Comparison of ENCODE assay signal across 33 cellular contexts in genomic region chr12:8661016-8661415, GRCh38. TPM values are rescaled to one million over a fixed set of nuclear protein-coding genes. Genes with fewer than 3 reads are reported as not detected.
A peak's percentile ranks its signal among the peaks of the same experiment; 100 is the strongest.
DNase-seq lines count a peak whose midpoint lies in the region; ATAC-seq, FAIRE-seq and TF ChIP-seq lines count a peak whose summit lies in the region.
"Had no signal": no experiment of that assay in that cellular context is flagged by ENCODE, and none has a peak within 500 bp of the region (broad histone marks: within the 10 kb centered on the region; RNA-seq: fewer than 3 reads in every experiment).

No MANE protein-coding gene starts in this region.

- H3K36me3 ChIP-seq in heart left ventricle (no peaks in the 10 kb centered on the region), vagina (no peaks in the 10 kb centered on the region)
- H3K36me3 ChIP-seq: neutrophil, right lobe of liver, SJSA1, transverse colon had no signal

- TF ChIP-seq CTCF in heart left ventricle (IDR thresholded peaks at IDR 0.05), result no peak
- no peak for TF ChIP-seq CTCF in fibroblast of mammary gland (conservative IDR thresholded peaks at IDR 0.05; ENCODE audit: control insufficient read depth, insufficient read depth, low read depth, low read length)
- TF ChIP-seq CTCF in vagina (IDR thresholded peaks at IDR 0.05), result no peak
- no peak for TF ChIP-seq CTCF in omental fat pad (IDR thresholded peaks at IDR 0.05)

- ATAC-seq in heart left ventricle (no peak), left ventricle myocardium superior (no peak), omental fat pad (ENCODE audit: low FRiP score) (no peak)
- ATAC-seq: esophagus mucosa; left lobe of liver; naive thymus-derived CD4-positive, alpha-beta T cell; right lobe of liver had no signal

- DNase-seq in heart left ventricle (no peak), left ventricle myocardium superior (no peak), fibroblast of mammary gland (ENCODE audit: low read depth) (peak; percentile 19), midbrain (lab: John Stamatoyannopoulos, UW) (peak; percentile 47), vagina (ENCODE audit: extremely low spot score in 2 of 2) (no peak), GM12891 (ENCODE audit: insufficient read length, low spot score) (no peak), omental fat pad (ENCODE audit: low spot score) (no peak), NCI-H2227 (lab: John Stamatoyannopoulos, UW; ENCODE audit: unreplicated experiment) (no peak)
- DNase-seq: activated CD4-positive, alpha-beta memory T cell treated with anti-CD3 and anti-CD28 coated beads, Interleukin-2, amount 10 ng/mL, durations not matched to agents 7 days and 5 days; activated CD8-positive, alpha-beta memory T cell treated with anti-CD3 and anti-CD28 coated beads, Interleukin-2, amount 50 U/mL, for 4 hours; CD4-positive, alpha-beta T cell; naive thymus-derived CD4-positive, alpha-beta T cell; NCI-H1048; NCI-H446 treated with DMSO at 0.1 percent for 48 hours; NCI-H774; right lobe of liver; stimulated activated CD4-positive, alpha-beta T cell treated with anti-CD3 and anti-CD28 coated beads, Interleukin-4, amount 100 ng/mL, for 1 hour; T-helper 9 cell; transverse colon had no signal

- FAIRE-seq in GM12891 (lab: Jason Lieb, UNC), result no peak
- FAIRE-seq: bronchial epithelial cell, colon, GM19239, H1 had no signal

- H3K4me1 ChIP-seq in heart left ventricle (peaks cover 0 to 6% (median 0%) of the 10 kb centered on the region in 12 donors), vagina (peaks cover 32% of the 10 kb centered on the region)
- H3K4me1 ChIP-seq: right lobe of liver, SJSA1, transverse colon had no signal

- H3K27me3 ChIP-seq in heart left ventricle, result no peaks in the 10 kb centered on the region
- no peaks in the 10 kb centered on the region for H3K27me3 ChIP-seq in vagina
- H3K27me3 ChIP-seq: right lobe of liver, transverse colon had no signal

- peak overlapping the region in 3 of 12 donors; percentile 17 to 77 (median 45) for H3K27ac ChIP-seq in heart left ventricle
- H3K27ac ChIP-seq in vagina, result peak overlapping the region; percentile 30
- H3K27ac ChIP-seq: 22Rv1, neutrophil, right lobe of liver, SJSA1, transverse colon had no signal

- peaks cover 0 to 6% (median 0%) of the 10 kb centered on the region in 12 donors for H3K9me3 ChIP-seq in heart left ventricle
- no peaks in the 10 kb centered on the region for H3K9me3 ChIP-seq in vagina
- H3K9me3 ChIP-seq: neutrophil, right lobe of liver, SJSA1, transverse colon had no signal

- H3K4me3 ChIP-seq in heart left ventricle (peak overlapping the region in 7 of 12 donors; percentile 12 to 53 (median 36)), fibroblast of mammary gland (ENCODE audit: control insufficient read depth, low read depth, low read length) (no peak overlapping the region), vagina (peak overlapping the region in 1 of 2 donors; percentile 28)
- H3K4me3 ChIP-seq: right lobe of liver, SJSA1, transverse colon had no signal

- intact Hi-C loops in heart left ventricle (cut with DNase I), result loop anchor here in 1 of 10 donors (5.0 kb wide), 1 partner anchor 391 kb away; no protein-coding TSS in a partner anchor
- intact Hi-C loops in left ventricle myocardium superior (cut with micrococcal nuclease), result no loop called here
- intact Hi-C loops in vagina (cut with DNase I), result no loop called here

- no peak for TF ChIP-seq POLR2A in heart left ventricle (IDR thresholded peaks at IDR 0.05)
- TF ChIP-seq POLR2A in vagina (IDR thresholded peaks at IDR 0.05), result no peak
- no peak for TF ChIP-seq POLR2A in GM12891 (IDR thresholded peaks at IDR 0.05; ENCODE audit: low read depth, low read length)

- 76 to 80% (median 77%) methylated on average over 3 of the region's 3 CpGs for WGBS in heart left ventricle, 4 donors

TF ChIP-seq in GM12891, 5 proteins besides CTCF, POLR2A, EP300 and RAD21:
- TF ChIP-seq PAX5 (IDR thresholded peaks at IDR 0.05; ENCODE audit: insufficient read depth, low read length, severe bottlenecking), result no peak
- no peak for TF ChIP-seq SPI1 (IDR thresholded peaks at IDR 0.05; ENCODE audit: low read depth, low read length)
- no peak for TF ChIP-seq POU2F2 (IDR thresholded peaks at IDR 0.05; ENCODE audit: low read depth, low read length)
- no peak for TF ChIP-seq TAF1 (IDR thresholded peaks at IDR 0.05; ENCODE audit: low read depth, low read length)
- no peak for TF ChIP-seq POLR2AphosphoS5 (IDR thresholded peaks at IDR 0.05; ENCODE audit: low read depth, low read length)

RNA-seq across cellular contexts. Expression of gene MFAP5, which starts 1.6 kb away (rescaled TPM):
- total RNA-seq in heart left ventricle (100 to 1,000 TPM in 2 of 9 donors, 10 to 100 TPM in 7; 12.4 to 137 (median 33.0) TPM), left ventricle myocardium superior (29.1 TPM), vagina (159 TPM), omental fat pad (100 to 1,000 TPM in 2 of 4 donors, 10 to 100 TPM in 2; 34.5 to 793 (median 148) TPM)
- polyA plus RNA-seq in heart left ventricle, result 10 to 100 TPM; 10.2 to 17.4 TPM
- polyA plus RNA-seq in GM12891 (2012; ENCODE audit: low read depth, missing spikeins), result 0.09 TPM
- total RNA-seq: activated CD4-positive, alpha-beta memory T cell treated with anti-CD3 and anti-CD28 coated beads, Interleukin-2, amount 10 ng/mL, durations not matched to agents 7 days and 5 days; activated T-helper 1 cell treated with anti-CD3 and anti-CD28 coated beads, Interleukin-12 subunit alpha, Interleukin-12 subunit beta, Interleukin-2, Interleukin-4 antibody, amounts not matched to agents 30 ng/mL and 10 ng/mL and 1 ng/mL, durations not matched to agents 14 hours and 24 hours and 36 hours; CD4-positive, alpha-beta T cell; HT-29; left lobe of liver; naive thymus-derived CD4-positive, alpha-beta T cell; progenitor cell of endocrine pancreas; RPMI7951 had no signal
- polyA plus RNA-seq: IgD-negative memory B cell; naive thymus-derived CD4-positive, alpha-beta T cell had no signal

RNA-seq across cellular contexts. Expression of gene RIMKLB, which starts 36.8 kb away (rescaled TPM):
- total RNA-seq in heart left ventricle (10 to 100 TPM in 8 of 9 donors, 1 to 10 TPM in 1; 8.5 to 16.9 (median 11.9) TPM), left ventricle myocardium superior (9.7 TPM), vagina (44.7 TPM), omental fat pad (100 to 1,000 TPM in 1 of 4 donors, 10 to 100 TPM in 3; 53.9 to 202 (median 62.6) TPM)
- 10 to 100 TPM in 1 of 2 donors, 1 to 10 TPM in 1; 7.4 to 15.4 TPM for polyA plus RNA-seq in heart left ventricle
- polyA plus RNA-seq in GM12891 (2012; ENCODE audit: low read depth, missing spikeins), result 7.5 TPM
- total RNA-seq: HT-29 had no signal

RNA-seq across cellular contexts. Expression of gene AICDA, which starts 48.4 kb away (rescaled TPM):
- total RNA-seq in heart left ventricle (not detected), left ventricle myocardium superior (not detected), vagina (not detected), omental fat pad (under 1 TPM in 1 of 4 donors, not detected in 3; 0.63 TPM)
- under 1 TPM in 1 of 2 donors, not detected in 1; 0.08 TPM for polyA plus RNA-seq in heart left ventricle
- 39.5 TPM for polyA plus RNA-seq in GM12891 (2012; ENCODE audit: low read depth, missing spikeins)
- total RNA-seq: activated CD4-positive, alpha-beta memory T cell treated with anti-CD3 and anti-CD28 coated beads, Interleukin-2, amount 10 ng/mL, durations not matched to agents 7 days and 5 days; activated T-helper 1 cell treated with anti-CD3 and anti-CD28 coated beads, Interleukin-12 subunit alpha, Interleukin-12 subunit beta, Interleukin-2, Interleukin-4 antibody, amounts not matched to agents 30 ng/mL and 10 ng/mL and 1 ng/mL, durations not matched to agents 14 hours and 24 hours and 36 hours; bronchial epithelial cell; CD4-positive, alpha-beta T cell; esophagus mucosa; H1; HT-29; left lobe of liver; naive thymus-derived CD4-positive, alpha-beta T cell; progenitor cell of endocrine pancreas; right lobe of liver; RPMI7951; SJSA1; transverse colon had no signal
- polyA plus RNA-seq: H1; naive thymus-derived CD4-positive, alpha-beta T cell had no signal

Comparison
In these comparisons a context has a peak if more than half of its experiments do, and no peak if none do; other contexts are left out.
1. DNase-seq: peak in fibroblast of mammary gland (single experiment) and midbrain (single experiment); none in heart left ventricle (0 of 5), left ventricle myocardium superior (single experiment), vagina (0 of 2), GM12891 (single experiment), omental fat pad (single experiment) and NCI-H2227 (single experiment).